ENCODE assay signal across 25 cellular contexts in genomic region chr4:10773656-10774055, GRCh38.
A peak's percentile ranks its signal among the peaks of the same experiment; 100 is the strongest.
DNase-seq lines count a peak whose midpoint lies in the region; ATAC-seq, FAIRE-seq and TF ChIP-seq lines count a peak whose summit lies in the region.
"Had no signal": no experiment of that assay in that cellular context is flagged by ENCODE, and none has a peak within 500 bp of the region (broad histone marks: within the 10 kb centered on the region; RNA-seq: fewer than 3 reads in every experiment).

No MANE protein-coding gene starts in this region.

- H3K4me1 ChIP-seq in HepG2 (ENCODE audit: insufficient read depth, low read length): no peaks in the 10 kb centered on the region
- H3K4me1 ChIP-seq in right lobe of liver: no peaks in the 10 kb centered on the region
- H3K4me1 ChIP-seq: A549; BE2C; BLaER1 treated with 17β-estradiol and CSF1 and Interleukin-3, amounts not matched to agents 10 nM and 100 nM had no signal

- CTCF ChIA-PET in HepG2 (lab: Yijun Ruan, JAX; ENCODE audit: low intra/inter-chr PET ratio, low total read pairs): no interaction called here

- H3K4me3 ChIP-seq in HepG2 (replicated peaks in 1 of 3; ENCODE audit: insufficient read depth in 1 of 3, low read depth in 2 of 3, low read length in 3 of 3) (no peak overlapping the region), right lobe of liver (no peak overlapping the region)
- H3K4me3 ChIP-seq: A549; BLaER1 treated with 17β-estradiol and CSF1 and Interleukin-3, amounts not matched to agents 10 nM and 100 nM; GM23248 had no signal

- H3K36me3 ChIP-seq in HepG2 (replicated peaks in 1 of 2; ENCODE audit: control insufficient read depth in 1 of 2, insufficient read depth in 2 of 2, low read length in 2 of 2) (no peaks in the 10 kb centered on the region), right lobe of liver (no peaks in the 10 kb centered on the region)
- H3K36me3 ChIP-seq: BE2C; BLaER1 treated with 17β-estradiol and CSF1 and Interleukin-3, amounts not matched to agents 10 nM and 100 nM had no signal

- H3K4me3 Mint-ChIP-seq in T-helper 17 cell: no peak overlapping the region
- H3K4me3 Mint-ChIP-seq: CD14-positive monocyte; CD4-positive, alpha-beta T cell; CD8-positive, alpha-beta memory T cell had no signal

- TF ChIP-seq CTCF in HepG2 (CRISPR knock-in tag; IDR thresholded peaks at IDR 0.05): no peak
- no peak for TF ChIP-seq CTCF in right lobe of liver (IDR thresholded peaks at IDR 0.05)

- TF ChIP-seq POLR2A in HepG2 (IDR thresholded peaks at IDR 0.05; ENCODE audit: insufficient read depth in 1 of 2, low read depth in 2 of 2, low read length in 2 of 2): no peak
- TF ChIP-seq POLR2A in right lobe of liver (IDR thresholded peaks at IDR 0.05): no peak

- H3K9me3 ChIP-seq in HepG2 (ENCODE audit: low read length) (no peaks in the 10 kb centered on the region), right lobe of liver (no peaks in the 10 kb centered on the region), T-helper 17 cell (ENCODE audit: control insufficient read depth, low read length, poor library complexity, severe bottlenecking) (no peaks in the 10 kb centered on the region)
- H3K9me3 ChIP-seq: A549; BE2C; BLaER1 treated with 17β-estradiol and CSF1 and Interleukin-3, amounts not matched to agents 10 nM and 100 nM had no signal

- H4K20me1 ChIP-seq in HepG2 (ENCODE audit: insufficient read depth, low read length): no peaks in the 10 kb centered on the region
- H4K20me1 ChIP-seq: BLaER1 treated with 17β-estradiol and CSF1 and Interleukin-3, amounts not matched to agents 10 nM and 100 nM had no signal

- no peaks in the 10 kb centered on the region for H3K4me1 Mint-ChIP-seq in T-helper 17 cell
- H3K4me1 Mint-ChIP-seq: CD14-positive monocyte; CD8-positive, alpha-beta memory T cell had no signal

- H3K27ac Mint-ChIP-seq in T-helper 17 cell: no peak overlapping the region
- H3K27ac Mint-ChIP-seq: CD14-positive monocyte; CD4-positive, alpha-beta T cell; CD8-positive, alpha-beta memory T cell had no signal

- TF ChIP-seq RAD21 in HepG2 (CRISPR knock-in tag; IDR thresholded peaks at IDR 0.05): no peak

- TF ChIP-seq EP300 in HepG2 (IDR thresholded peaks at IDR 0.05; ENCODE audit: low read depth in 2 of 2, low read length in 2 of 2) (no peak), HepG2 (CRISPR knock-in tag; IDR thresholded peaks at IDR 0.05; ENCODE audit: borderline replicate concordance) (no peak)

- ATAC-seq in HepG2 (no peak), right lobe of liver (no peak), sciatic nerve (peak; percentile 66), T-helper 17 cell (no peak)
- ATAC-seq: A549 had no signal

- FAIRE-seq in HepG2 (lab: Jason Lieb, UNC): no peak
- FAIRE-seq: A549, D721Med, G401.6, GM12892, H1 had no signal

- intact Hi-C loops in HepG2 (cut with micrococcal nuclease; ENCODE audit: unreplicated experiment): no loop called here
- intact Hi-C loops in right lobe of liver (cut with DNase I): no loop called here
- intact Hi-C loops in sciatic nerve (cut with DNase I): no loop called here

- H3K27me3 Mint-ChIP-seq in T-helper 17 cell: no peaks in the 10 kb centered on the region
- H3K27me3 Mint-ChIP-seq: CD4-positive, alpha-beta T cell had no signal

- no peak overlapping the region for H3K4me2 ChIP-seq in HepG2 (ENCODE audit: low read depth, low read length)
- H3K4me2 ChIP-seq: A549; BLaER1 treated with 17β-estradiol and CSF1 and Interleukin-3, amounts not matched to agents 10 nM and 100 nM had no signal

- no peaks in the 10 kb centered on the region for H3K79me2 ChIP-seq in HepG2 (ENCODE audit: insufficient read depth, low read length)

- in situ Hi-C loops in HepG2 (cut with HindIII; ENCODE audit: extremely low pct_ligation_motif_present, low pct_unique_long_range_greater_than_20kb): no loop called here

- H2AFZ ChIP-seq in HepG2 (ENCODE audit: low read length): no peak overlapping the region
- H2AFZ ChIP-seq: GM23248 had no signal

- POLR2A ChIA-PET in HepG2 (lab: Yijun Ruan, JAX): no interaction called here

- H3K36me3 Mint-ChIP-seq in T-helper 17 cell (ENCODE audit: low read depth): no peaks in the 10 kb centered on the region
- H3K36me3 Mint-ChIP-seq: CD14-positive monocyte; CD8-positive, alpha-beta memory T cell had no signal

- H3K27me3 ChIP-seq in HepG2 (ENCODE audit: control insufficient read depth in 1 of 2, insufficient read depth in 2 of 2, low read length in 2 of 2): no peaks in the 10 kb centered on the region
- H3K27me3 ChIP-seq in right lobe of liver: no peaks in the 10 kb centered on the region
- H3K27me3 ChIP-seq: BE2C; BLaER1 treated with 17β-estradiol and CSF1 and Interleukin-3, amounts not matched to agents 10 nM and 100 nM had no signal

- H3K9ac ChIP-seq in HepG2 (ENCODE audit: insufficient read depth, low read depth, low read length): no peak overlapping the region
- H3K9ac ChIP-seq: BLaER1 treated with 17β-estradiol and CSF1 and Interleukin-3, amounts not matched to agents 10 nM and 100 nM; GM23248 had no signal

- H3K27ac ChIP-seq in HepG2 (ENCODE audit: extremely low read length, insufficient read depth, low read length) (no peak overlapping the region), right lobe of liver (no peak overlapping the region)
- H3K27ac ChIP-seq: A549; BLaER1 treated with 17β-estradiol and CSF1 and Interleukin-3, amounts not matched to agents 10 nM and 100 nM; GM23248 had no signal

- 2% methylated on average over 2 of the region's 2 CpGs for WGBS in HepG2 (ENCODE audit: low lambda C conversion rate)
- 54% methylated on average over 2 of the region's 2 CpGs for WGBS in right lobe of liver (ENCODE audit: insufficient coverage, low coverage, low lambda C conversion rate, missing lambda C conversion rate)

- no TSS peak for BruUV-seq in HepG2 (replicated peaks; lab: Mats Ljungman, UMichigan)

- DNase-seq in NCI-H2029 treated with DMSO at 0.1 percent for 48 hours (lab: John Stamatoyannopoulos, UW) (peak; percentile 68), NCI-H2029 (lab: John Stamatoyannopoulos, UW) (no peak), HepG2 (ENCODE audit: low spot score) (no peak), right lobe of liver (no peak), sciatic nerve (ENCODE audit: low spot score) (no peak), putamen (ENCODE audit: low spot score) (no peak), T-helper 17 cell (no peak)
- DNase-seq: 8988T; ACHN; AML-193; BE2C; CD4-positive, alpha-beta T cell; CD8-positive, alpha-beta memory T cell; DMS 273 treated with DMSO at 0.1 percent for 48 hours; DND-41; GM23248; H7; HCEC 1CT had no signal

TF ChIP-seq in HepG2, 621 proteins besides CTCF, POLR2A, EP300 and RAD21:
- no peak for TF ChIP-seq HCFC1 (IDR thresholded peaks at IDR 0.05; ENCODE audit: low read depth, low read length)
- no peak for TF ChIP-seq PHB2 (IDR thresholded peaks at IDR 0.05; ENCODE audit: partially characterized antibody)
- no peak for TF ChIP-seq ZNF18 (CRISPR knock-in tag; IDR thresholded peaks at IDR 0.05; ENCODE audit: insufficient replicate concordance)
- TF ChIP-seq, protein P1, sequence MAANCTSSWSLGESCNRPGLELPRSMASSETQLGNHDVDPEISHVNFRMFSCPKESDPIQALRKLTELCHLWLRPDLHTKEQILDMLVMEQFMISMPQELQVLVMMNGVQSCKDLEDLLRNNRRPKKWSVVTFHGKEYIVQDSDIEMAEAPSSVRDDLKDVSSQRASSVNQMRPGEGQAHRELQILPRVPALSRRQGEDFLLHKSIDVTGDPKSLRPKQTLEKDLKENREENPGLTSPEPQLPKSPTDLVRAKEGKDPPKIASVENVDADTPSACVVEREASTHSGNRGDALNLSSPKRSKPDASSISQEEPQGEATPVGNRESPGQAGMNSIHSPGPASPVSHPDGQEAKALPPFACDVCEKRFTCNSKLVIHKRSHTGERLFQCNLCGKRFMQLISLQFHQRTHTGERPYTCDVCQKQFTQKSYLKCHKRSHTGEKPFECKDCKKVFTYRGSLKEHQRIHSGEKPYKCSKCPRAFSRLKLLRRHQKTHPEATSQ (CRISPR knock-in tag; IDR thresholded peaks at IDR 0.05; ENCODE audit: borderline replicate concordance): no peak
- TF ChIP-seq CREB1 (IDR thresholded peaks at IDR 0.05): peak; percentile 62
- TF ChIP-seq CREB1 (CRISPR knock-in tag; IDR thresholded peaks at IDR 0.05): no peak
